1 cellular context compared by ENCODE assay signal in the genomic region with DNA sequence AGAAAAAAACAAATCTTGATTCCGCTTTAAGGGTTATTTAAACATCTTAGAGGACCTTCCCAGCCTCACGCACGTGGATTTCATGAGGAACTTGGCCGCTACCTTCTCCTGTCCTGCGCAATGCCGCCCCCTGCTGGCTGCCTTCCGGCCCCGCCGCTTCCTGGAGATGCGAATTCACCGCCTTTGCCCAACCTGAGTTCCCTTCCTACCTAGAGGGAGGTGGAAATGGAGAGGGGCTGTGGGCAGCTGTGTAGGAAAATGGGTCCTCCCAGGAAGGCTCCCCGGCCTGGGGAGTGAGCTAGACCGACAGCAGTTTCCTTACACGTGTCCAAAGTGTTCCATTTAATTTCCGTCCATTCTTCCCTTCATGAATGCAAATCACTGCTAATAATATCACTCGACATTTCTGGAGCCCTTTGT.
TF ChIP-seq lines count a peak whose summit lies in the region.

No MANE protein-coding gene starts in this region.

TF ChIP-seq in GM12878, 131 proteins besides CTCF, POLR2A, EP300 and RAD21:
- no peak for TF ChIP-seq ATF3 (IDR thresholded peaks at IDR 0.05; ENCODE audit: borderline replicate concordance, extremely low read depth, low read depth, low read length)
- TF ChIP-seq NBN (IDR thresholded peaks at IDR 0.05) = no peak
- TF ChIP-seq, protein P1, sequence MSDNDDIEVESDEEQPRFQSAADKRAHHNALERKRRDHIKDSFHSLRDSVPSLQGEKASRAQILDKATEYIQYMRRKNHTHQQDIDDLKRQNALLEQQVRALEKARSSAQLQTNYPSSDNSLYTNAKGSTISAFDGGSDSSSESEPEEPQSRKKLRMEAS (IDR thresholded peaks at IDR 0.05; ENCODE audit: low read depth, low read length) = peak; percentile 81
- TF ChIP-seq YY1 (IDR thresholded peaks at IDR 0.05; ENCODE audit: low read depth, low read length) = 0 out of 2 replicates have a peak, but pooled peaks have one; percentile 36
- no peak for TF ChIP-seq PRDM15 (CRISPR knock-in tag; IDR thresholded peaks at IDR 0.05)
- TF ChIP-seq SPI1 (IDR thresholded peaks at IDR 0.05; ENCODE audit: borderline replicate concordance, insufficient read depth, low read depth, low read length) = peak; percentile 16; the same call in 1 of the 2 replicates
- no peak for TF ChIP-seq RFX5 (IDR thresholded peaks at IDR 0.05; ENCODE audit: low read depth, low read length)
- TF ChIP-seq ZSCAN29 (IDR thresholded peaks at IDR 0.05) = no peak
- TF ChIP-seq ZNF217 (IDR thresholded peaks at IDR 0.05) = no peak
- no peak for TF ChIP-seq SMARCA5 (IDR thresholded peaks at IDR 0.05)
- TF ChIP-seq SREBF1 (IDR thresholded peaks at IDR 0.05; ENCODE audit: low read length) = no peak
- TF ChIP-seq WRNIP1 (IDR thresholded peaks at IDR 0.05; ENCODE audit: borderline replicate concordance, low read depth, low read length) = no peak
- no peak for TF ChIP-seq BCL11A (IDR thresholded peaks at IDR 0.05; ENCODE audit: low read depth, low read length)
- no peak for TF ChIP-seq MEF2A (IDR thresholded peaks at IDR 0.05; ENCODE audit: insufficient read depth, low read depth, low read length)
- no peak for TF ChIP-seq BCL3 (IDR thresholded peaks at IDR 0.05; ENCODE audit: borderline replicate concordance, insufficient read depth, low read depth, low read length, poor library complexity, severe bottlenecking)
- no peak for TF ChIP-seq E2F4 (IDR thresholded peaks at IDR 0.05; ENCODE audit: low read depth, low read length)
- no peak for TF ChIP-seq GABPA (IDR thresholded peaks at IDR 0.05; ENCODE audit: low read depth)
- TF ChIP-seq ZBTB4 (CRISPR knock-in tag; IDR thresholded peaks at IDR 0.05) = no peak
- peak; percentile 66 for TF ChIP-seq MXI1 (IDR thresholded peaks at IDR 0.05; ENCODE audit: low read depth, low read length)
- TF ChIP-seq NFIC (IDR thresholded peaks at IDR 0.05; ENCODE audit: low read depth, low read length) = no peak
- no peak for TF ChIP-seq SREBF2 (IDR thresholded peaks at IDR 0.05; ENCODE audit: low read length)
- no peak for TF ChIP-seq CEBPB (IDR thresholded peaks at IDR 0.05; ENCODE audit: borderline replicate concordance in 1 of 2, low read depth in 2 of 2, low read length in 2 of 2)
- TF ChIP-seq KLF5 (IDR thresholded peaks at IDR 0.05; ENCODE audit: partially characterized antibody) = no peak
- TF ChIP-seq PML (IDR thresholded peaks at IDR 0.05; ENCODE audit: low read length) = no peak
- 0 out of 2 replicates have a peak, but pooled peaks have one; percentile 34 for TF ChIP-seq RB1 (IDR thresholded peaks at IDR 0.05; ENCODE audit: borderline replicate concordance)
- no peak for TF ChIP-seq CBFB (IDR thresholded peaks at IDR 0.05; ENCODE audit: low read depth)
- no peak for TF ChIP-seq JUNB (IDR thresholded peaks at IDR 0.05)
- TF ChIP-seq PAX8 (IDR thresholded peaks at IDR 0.05) = no peak
- TF ChIP-seq IRF4 (IDR thresholded peaks at IDR 0.05; ENCODE audit: low read depth, low read length) = 0 out of 2 replicates have a peak, but pooled peaks have one; percentile 19
- no peak for TF ChIP-seq LARP7 (IDR thresholded peaks at IDR 0.05)
- no peak for TF ChIP-seq NFYA (IDR thresholded peaks at IDR 0.05; ENCODE audit: borderline replicate concordance, low read depth, low read length)
- no peak for TF ChIP-seq TBL1XR1 (IDR thresholded peaks at IDR 0.05; ENCODE audit: low read depth, low read length)
- TF ChIP-seq BHLHE40 (IDR thresholded peaks at IDR 0.05; ENCODE audit: borderline replicate concordance in 1 of 2, low read depth in 2 of 2, low read length in 1 of 2) = peak; percentile 70 to 81
- TF ChIP-seq RCOR1 (conservative IDR thresholded peaks at IDR 0.05; ENCODE audit: low read depth, low read length) = 0 out of 2 replicates have a peak, but pooled peaks have one; percentile 31
- no peak for TF ChIP-seq CHD2 (IDR thresholded peaks at IDR 0.05; ENCODE audit: borderline replicate concordance, low read depth, low read length)
- TF ChIP-seq EED (IDR thresholded peaks at IDR 0.05; ENCODE audit: low read depth) = no peak
- TF ChIP-seq BACH1 (IDR thresholded peaks at IDR 0.05; ENCODE audit: borderline replicate concordance) = no peak
- TF ChIP-seq SRF (IDR thresholded peaks at IDR 0.05; ENCODE audit: low read depth in 2 of 2, low read length in 2 of 2) = no peak
- TF ChIP-seq ELK1 (IDR thresholded peaks at IDR 0.05; ENCODE audit: low read depth, low read length) = 0 out of 2 replicates have a peak, but pooled peaks have one; percentile 37
- TF ChIP-seq POU2F2 (IDR thresholded peaks at IDR 0.05; ENCODE audit: borderline replicate concordance, low read depth, low read length) = 0 out of 3 replicates have a peak, but pooled peaks have one; percentile 8
- no peak for TF ChIP-seq HCFC1 (IDR thresholded peaks at IDR 0.05; ENCODE audit: low read length)
- TF ChIP-seq MTA2 (IDR thresholded peaks at IDR 0.05; ENCODE audit: low read depth) = no peak
- TF ChIP-seq SMC3 (IDR thresholded peaks at IDR 0.05; ENCODE audit: borderline replicate concordance, low read length) = peak; percentile 86
- TF ChIP-seq YBX1 (IDR thresholded peaks at IDR 0.05) = no peak
- TF ChIP-seq MTA3 (IDR thresholded peaks at IDR 0.05; ENCODE audit: borderline replicate concordance, low read length) = no peak
- no peak for TF ChIP-seq EGR1 (IDR thresholded peaks at IDR 0.05; ENCODE audit: borderline replicate concordance in 1 of 2, low read depth in 2 of 2, low read length in 2 of 2)
- 0 out of 2 replicates have a peak, but pooled peaks have one; percentile 13 for TF ChIP-seq IKZF1 (conservative IDR thresholded peaks at IDR 0.05)
- TF ChIP-seq FOXM1 (IDR thresholded peaks at IDR 0.05; ENCODE audit: low read depth, low read length) = no peak
- no peak for TF ChIP-seq MYB (IDR thresholded peaks at IDR 0.05; ENCODE audit: borderline replicate concordance, low read depth, low read length)
- no peak for TF ChIP-seq HDAC2 (IDR thresholded peaks at IDR 0.05)
- TF ChIP-seq ZBED1 (IDR thresholded peaks at IDR 0.05; ENCODE audit: borderline replicate concordance) = no peak
- TF ChIP-seq SP1 (IDR thresholded peaks at IDR 0.05; ENCODE audit: low read depth, low read length) = no peak
- TF ChIP-seq CHD1 (IDR thresholded peaks at IDR 0.05; ENCODE audit: low read depth, low read length) = no peak
- TF ChIP-seq FOXK2 (IDR thresholded peaks at IDR 0.05) = no peak
